In genomic region chr14:21136024-21136423, GRCh38 we compare ENCODE assay signal across 9 cellular contexts. TPM values are rescaled to one million over a fixed set of nuclear protein-coding genes. Genes with fewer than 3 reads are reported as not detected.
DNase-seq lines count a peak whose midpoint lies in the region; ATAC-seq and TF ChIP-seq lines count a peak whose summit lies in the region.
"Had no signal": no experiment of that assay in that cellular context is flagged by ENCODE, and none has a peak within 500 bp of the region (broad histone marks: within the 10 kb centered on the region; RNA-seq: fewer than 3 reads in every experiment).

No MANE protein-coding gene starts in this region.

- H3K4me3 ChIP-seq in AG09309 (ENCODE audit: control insufficient read depth, low read depth, low read length) (no peak overlapping the region), Peyer's patch (no peak overlapping the region), foreskin fibroblast (ENCODE audit: low read depth in 1 of 2, low read length in 2 of 2) (no peak overlapping the region), thoracic aorta (no peak overlapping the region)
- H3K4me3 ChIP-seq: HAP-1 had no signal

- no peaks in the 10 kb centered on the region for H3K9me3 ChIP-seq in Peyer's patch
- H3K9me3 ChIP-seq in thoracic aorta, result no peaks in the 10 kb centered on the region
- H3K9me3 ChIP-seq: HAP-1 had no signal

- no peaks in the 10 kb centered on the region for H3K36me3 ChIP-seq in Peyer's patch
- H3K36me3 ChIP-seq in thoracic aorta, result no peaks in the 10 kb centered on the region
- H3K36me3 ChIP-seq: HAP-1 had no signal

- no peak for ATAC-seq in thoracic aorta (ENCODE audit: insufficient number of reproducible peaks, low FRiP score, low read depth)
- ATAC-seq in GM21381 (IDR thresholded peaks at IDR 0.05; ENCODE audit: unreplicated experiment), result no peak

- H3K27me3 ChIP-seq in Peyer's patch, result no peaks in the 10 kb centered on the region
- no peaks in the 10 kb centered on the region for H3K27me3 ChIP-seq in thoracic aorta (replicated peaks; ENCODE audit: insufficient read depth)

- DNase-seq in AG09309 (ENCODE audit: low read depth) (no peak), GM19240 (ENCODE audit: insufficient read length, low spot score) (peak; percentile 10), Peyer's patch (no peak), foreskin fibroblast (peak; percentile 1 to 18), thoracic aorta (ENCODE audit: low spot score) (no peak), hippocampal formation (lab: John Stamatoyannopoulos, UW) (no peak)
- DNase-seq in stimulated activated CD8-positive, alpha-beta memory T cell treated with anti-CD3 and anti-CD28 coated beads, Interleukin-4, amount 100 ng/mL, for 48 hours, result no peak

- TF ChIP-seq POLR2A in Peyer's patch (IDR thresholded peaks at IDR 0.05), result no peak

- H3K4me1 ChIP-seq in Peyer's patch (no peaks in the 10 kb centered on the region), thoracic aorta (ENCODE audit: control insufficient read depth in 1 of 2, low read depth in 2 of 2) (no peaks in the 10 kb centered on the region)
- H3K4me1 ChIP-seq: HAP-1 had no signal

- TF ChIP-seq CTCF in AG09309 (IDR thresholded peaks at IDR 0.05; ENCODE audit: control insufficient read depth, insufficient read depth, low read depth, low read length, missing control alignments) (peak; percentile 64), Peyer's patch (IDR thresholded peaks at IDR 0.05) (peak; percentile 26 to 75 (median 52)), foreskin fibroblast (IDR thresholded peaks at IDR 0.05; ENCODE audit: low read depth, low read length) (peak; percentile 65), thoracic aorta (IDR thresholded peaks at IDR 0.05) (peak; percentile 40)

- H3K27ac ChIP-seq in Peyer's patch (no peak overlapping the region), thoracic aorta (no peak overlapping the region)

RNA-seq across cellular contexts. Expression of gene OR5AU1, which starts 19.8 kb away (rescaled TPM):
- total RNA-seq in Peyer's patch (not detected), thoracic aorta (not detected)

RNA-seq across cellular contexts. Expression of gene TMEM253, which starts 35.2 kb away (rescaled TPM):
- total RNA-seq in Peyer's patch (100 to 1,000 TPM in 3 of 4 donors, 1 to 10 TPM in 1; 9.1 to 140 (median 124) TPM), thoracic aorta (not detected)

RNA-seq across cellular contexts. Expression of gene ZNF219, which starts 37.6 kb away (rescaled TPM):
- total RNA-seq in Peyer's patch (10 to 100 TPM; 41.3 to 68.8 (median 63.2) TPM), thoracic aorta (10 to 100 TPM; 34.7 to 74.2 TPM)

Comparison
In these comparisons a context has a peak if more than half of its experiments do, and no peak if none do; other contexts are left out.
1. DNase-seq: peak in GM19240 (single experiment) and foreskin fibroblast (2 of 2); none in AG09309 (single experiment), Peyer's patch (0 of 3), thoracic aorta (single experiment), hippocampal formation (0 of 2) and stimulated activated CD8-positive, alpha-beta memory T cell treated with anti-CD3 and anti-CD28 coated beads, Interleukin-4, amount 100 ng/mL, for 48 hours (single experiment).
2. RNA of gene TMEM253, which starts 35.2 kb away (total RNA-seq): 9.1 to 140 TPM in Peyer's patch; not detected in thoracic aorta; every median in the first group is over 10 times any median in the second.
3. Peak in every context shown above with its lines, with median percentiles within 50 percentile points of each other: CTCF ChIP-seq.